ENCODE assay signal across 11 cellular contexts in genomic region chr7:7568553-7568952, GRCh38. TPM values are rescaled to one million over a fixed set of nuclear protein-coding genes. Genes with fewer than 3 reads are reported as not detected.
A peak's percentile ranks its signal among the peaks of the same experiment; 100 is the strongest.
DNase-seq lines count a peak whose midpoint lies in the region; ATAC-seq, FAIRE-seq and TF ChIP-seq lines count a peak whose summit lies in the region.
"Had no signal": no experiment of that assay in that cellular context is flagged by ENCODE, and none has a peak within 500 bp of the region (broad histone marks: within the 10 kb centered on the region; RNA-seq: fewer than 3 reads in every experiment).

No MANE protein-coding gene starts in this region.

- H3K36me3 Mint-ChIP-seq in activated CD8-positive, alpha-beta T cell treated with anti-CD3 and anti-CD28 coated beads for 36 hours (ENCODE audit: low read depth): peaks cover 44% of the 10 kb centered on the region

- H3K27me3 ChIP-seq in left ventricle myocardium inferior (ENCODE audit: low read depth): no peaks in the 10 kb centered on the region

- no peak for FAIRE-seq in kidney (lab: Jason Lieb, UNC)

- no peaks in the 10 kb centered on the region for H3K27me3 Mint-ChIP-seq in activated CD8-positive, alpha-beta T cell treated with anti-CD3 and anti-CD28 coated beads for 36 hours

- H3K4me1 Mint-ChIP-seq in activated CD8-positive, alpha-beta T cell treated with anti-CD3 and anti-CD28 coated beads for 36 hours (ENCODE audit: low read depth): peaks cover 35% of the 10 kb centered on the region

- H3K27ac ChIP-seq in left ventricle myocardium inferior (replicated peaks) (no peak overlapping the region), kidney (ENCODE audit: low read depth in 2 of 2, low read length in 2 of 2) (no peak overlapping the region), urinary bladder (ENCODE audit: low read depth) (no peak overlapping the region)

- H3K9me3 Mint-ChIP-seq in activated CD8-positive, alpha-beta T cell treated with anti-CD3 and anti-CD28 coated beads for 36 hours: no peaks in the 10 kb centered on the region

- H3K9me3 ChIP-seq in left ventricle myocardium inferior (replicated peaks) (no peaks in the 10 kb centered on the region), kidney (ENCODE audit: control insufficient read depth in 1 of 2, low read length in 2 of 2) (no peaks in the 10 kb centered on the region)

- DNase-seq in left ventricle myocardium inferior (no peak), Right ventricle myocardium superior (no peak), kidney (no peak), OCI-M1 (lab: John Stamatoyannopoulos, UW) (no peak), NCI-H2029 (lab: John Stamatoyannopoulos, UW) (no peak), amygdala (lab: John Stamatoyannopoulos, UW) (no peak)
- DNase-seq in activated CD8-positive, alpha-beta T cell treated with anti-CD3 and anti-CD28 coated beads for 36 hours: no peak
- DNase-seq: KG1, nucleus accumbens had no signal

- intact Hi-C loops in left ventricle myocardium inferior (cut with micrococcal nuclease): no loop called here
- intact Hi-C loops in Right ventricle myocardium superior (cut with DNase I): no loop called here
- intact Hi-C loops in activated CD8-positive, alpha-beta T cell treated with anti-CD3 and anti-CD28 coated beads for 36 hours (cut with micrococcal nuclease): loop anchor here (5.0 kb wide), 2 partner anchors 74 to 386 kb away; partner anchors contain the start of genes C1GALT1 and UMAD1
- intact Hi-C loops in kidney (cut with DNase I): no loop called here

- ATAC-seq in Right ventricle myocardium superior (ENCODE audit: poor library complexity): no peak
- ATAC-seq in activated CD8-positive, alpha-beta T cell treated with anti-CD3 and anti-CD28 coated beads for 36 hours: no peak

- H3K9ac ChIP-seq in kidney (ENCODE audit: low read length in 2 of 2): peak overlapping the region in 1 of 2 donors; percentile 81

- peak overlapping the region; percentile 96 for H3K27ac Mint-ChIP-seq in activated CD8-positive, alpha-beta T cell treated with anti-CD3 and anti-CD28 coated beads for 36 hours

- peak overlapping the region; percentile 95 for H3K4me3 ChIP-seq in left ventricle myocardium inferior
- peak overlapping the region; percentile 83 to 94 for H3K4me3 ChIP-seq in kidney (ENCODE audit: low read length in 2 of 2)
- peak overlapping the region; percentile 5 for H3K4me3 ChIP-seq in urinary bladder (ENCODE audit: low read depth, low read length)

- TF ChIP-seq CTCF in left ventricle myocardium inferior (IDR thresholded peaks at IDR 0.05; ENCODE audit: borderline replicate concordance) (no peak), kidney (IDR thresholded peaks at IDR 0.05; ENCODE audit: borderline replicate concordance, extremely low read depth, insufficient read depth) (no peak)
- no peak for TF ChIP-seq CTCF in activated CD8-positive, alpha-beta T cell treated with anti-CD3 and anti-CD28 coated beads for 36 hours (IDR thresholded peaks at IDR 0.05)

- peak overlapping the region; percentile 87 for H3K4me3 Mint-ChIP-seq in activated CD8-positive, alpha-beta T cell treated with anti-CD3 and anti-CD28 coated beads for 36 hours

- H3K4me1 ChIP-seq in left ventricle myocardium inferior (peaks cover 36% of the 10 kb centered on the region), kidney (ENCODE audit: control insufficient read depth in 1 of 2, insufficient read depth in 1 of 2, low read depth in 1 of 2, low read length in 2 of 2) (peaks cover 3 to 11% of the 10 kb centered on the region in 2 donors), urinary bladder (ENCODE audit: insufficient read depth) (no peaks in the 10 kb centered on the region)

- H3K36me3 ChIP-seq in left ventricle myocardium inferior (peaks cover 6% of the 10 kb centered on the region), kidney (ENCODE audit: control insufficient read depth in 1 of 2, insufficient read depth in 2 of 2, low read length in 2 of 2) (no peaks in the 10 kb centered on the region), urinary bladder (ENCODE audit: insufficient read depth) (no peaks in the 10 kb centered on the region)

- POLR2A ChIA-PET in activated CD8-positive, alpha-beta T cell treated with anti-CD3 and anti-CD28 coated beads for 36 hours (lab: Charles Lee): interaction anchor here (1.2 to 1.4 kb wide), 3 partner anchors 71 to 557 kb away, joined by 3 to 4 read pairs (median 3); no protein-coding TSS in a partner anchor

- CTCF ChIA-PET in activated CD8-positive, alpha-beta T cell treated with anti-CD3 and anti-CD28 coated beads for 36 hours (lab: Charles Lee): interaction anchor here (0.7 to 1.1 kb wide), 3 partner anchors 387 to 465 kb away, joined by 3 read pairs; partner anchors contain the start of gene C1GALT1

- WGBS in urinary bladder: 79% methylated on average over 4 of the region's 4 CpGs

RNA-seq across cellular contexts. Expression of gene MIOS, which starts 1.9 kb away (rescaled TPM):
- total RNA-seq in left ventricle myocardium inferior: 25.3 TPM
- 23.5 TPM for total RNA-seq in Right ventricle myocardium superior
- 10 to 100 TPM; 63.0 to 67.3 TPM for total RNA-seq in activated CD8-positive, alpha-beta T cell treated with anti-CD3 and anti-CD28 coated beads for 36 hours
- 37.0 TPM for total RNA-seq in kidney
- 12.4 TPM for polyA plus RNA-seq in kidney (ENCODE audit: insufficient read depth, low read depth, low replicate concordance)
- 66.3 TPM for total RNA-seq in urinary bladder
- polyA plus RNA-seq in urinary bladder: 18.0 TPM

RNA-seq across cellular contexts. Expression of gene COL28A1, which starts 32.9 kb away (rescaled TPM):
- 1.9 TPM for total RNA-seq in left ventricle myocardium inferior
- total RNA-seq in Right ventricle myocardium superior: 6.7 TPM
- total RNA-seq in activated CD8-positive, alpha-beta T cell treated with anti-CD3 and anti-CD28 coated beads for 36 hours: not detected
- 5.8 TPM for total RNA-seq in kidney
- 2.7 TPM for polyA plus RNA-seq in kidney (ENCODE audit: insufficient read depth, low read depth, low replicate concordance)
- total RNA-seq in urinary bladder: 9.7 TPM
- 5.3 TPM for polyA plus RNA-seq in urinary bladder
- total RNA-seq: dermis microvascular lymphatic vessel endothelial cell had no signal

Comparison
In these comparisons a context has a peak if more than half of its experiments do, and no peak if none do; other contexts are left out.
1. H3K4me3 ChIP-seq: peak in every context shown above with its lines; median percentile 95 in left ventricle myocardium inferior; 88 in kidney; 5 in urinary bladder.